ENCODE assay signal across 22 cellular contexts in genomic region chr15:52193791-52194190, GRCh38.
"Had no signal": no experiment of that assay in that cellular context is flagged by ENCODE, and none has a peak within 500 bp of the region (broad histone marks: within the 10 kb centered on the region; RNA-seq: fewer than 3 reads in every experiment).

No MANE protein-coding gene starts in this region.

- H3K36me3 Mint-ChIP-seq: immature natural killer cell had no signal

- H3K9me3 ChIP-seq: colonic mucosa, esophagus squamous epithelium, gastroesophageal sphincter, psoas muscle, right lobe of liver, spleen, stomach, thoracic aorta, transverse colon had no signal

- H3K27ac ChIP-seq: colonic mucosa, esophagus squamous epithelium, gastroesophageal sphincter, psoas muscle, right lobe of liver, spleen, stomach, thoracic aorta, transverse colon had no signal

- H3K4me1 ChIP-seq: colonic mucosa, esophagus squamous epithelium, gastroesophageal sphincter, right lobe of liver, spleen, stomach, transverse colon had no signal

- ATAC-seq: gastroesophageal sphincter; left ventricle myocardium superior; naive thymus-derived CD4-positive, alpha-beta T cell; right lobe of liver had no signal

- H3K4me1 Mint-ChIP-seq: immature natural killer cell; naive thymus-derived CD4-positive, alpha-beta T cell; nephron progenitor cell had no signal

- H3K27me3 ChIP-seq: colonic mucosa, esophagus squamous epithelium, gastroesophageal sphincter, right lobe of liver, spleen, stomach, transverse colon had no signal

- DNase-seq: colonic mucosa; dermis blood vessel endothelial cell; esophagus squamous epithelium; glutamatergic neuron; immature natural killer cell; left ventricle myocardium superior; mesenchymal stem cell; midbrain; naive thymus-derived CD4-positive, alpha-beta T cell; nephron progenitor cell; psoas muscle; retina; right lobe of liver; spleen; stimulated activated CD4-positive, alpha-beta T cell treated with anti-CD3 and anti-CD28 coated beads, Interleukin-2, amount 100 ng/mL, for 24 hours; stimulated activated naive CD4-positive, alpha-beta T cell; stomach; substantia nigra; transverse colon had no signal

- H3K4me3 Mint-ChIP-seq: immature natural killer cell; naive thymus-derived CD4-positive, alpha-beta T cell; nephron progenitor cell had no signal

- H3K36me3 ChIP-seq: colonic mucosa, gastroesophageal sphincter, right lobe of liver, thoracic aorta had no signal

- H3K4me3 ChIP-seq: colonic mucosa, esophagus squamous epithelium, gastroesophageal sphincter, lung, psoas muscle, right lobe of liver, spleen, stomach, thoracic aorta, transverse colon had no signal

- H3K9me3 Mint-ChIP-seq: immature natural killer cell; naive thymus-derived CD4-positive, alpha-beta T cell; nephron progenitor cell had no signal

- H3K27ac Mint-ChIP-seq: immature natural killer cell; naive thymus-derived CD4-positive, alpha-beta T cell had no signal
